Comparison of ENCODE assay signal across 12 cellular contexts in genomic region chr6:24891004-24891403, GRCh38. TPM values are rescaled to one million over a fixed set of nuclear protein-coding genes. Genes with fewer than 3 reads are reported as not detected.
DNase-seq lines count a peak whose midpoint lies in the region; ATAC-seq and TF ChIP-seq lines count a peak whose summit lies in the region.
"Had no signal": no experiment of that assay in that cellular context is flagged by ENCODE, and none has a peak within 500 bp of the region (broad histone marks: within the 10 kb centered on the region; RNA-seq: fewer than 3 reads in every experiment).

No MANE protein-coding gene starts in this region.

- H3K4me3 Mint-ChIP-seq in CD4-positive, CD25-positive, alpha-beta regulatory T cell = peak overlapping the region in 2 of 4 donors; percentile 24 to 34
- H3K4me3 Mint-ChIP-seq in nephron progenitor cell = no peak overlapping the region

- H3K27ac ChIP-seq in CD4-positive, CD25-positive, alpha-beta regulatory T cell (ENCODE audit: insufficient read depth, low read length, poor library complexity, severe bottlenecking) = peak overlapping the region; percentile 42
- peak overlapping the region; percentile 83 for H3K27ac ChIP-seq in OCI-LY7 (ENCODE audit: low read depth, low read length, poor library complexity, severe bottlenecking)
- H3K27ac ChIP-seq: thoracic aorta had no signal

- DNase-seq in CD4-positive, CD25-positive, alpha-beta regulatory T cell = no peak
- DNase-seq in OCI-LY7 (ENCODE audit: low spot score) (peak; percentile 80), myocyte (ENCODE audit: low read depth) (peak; percentile 57), nephron progenitor cell (no peak), NCI-H187 (lab: John Stamatoyannopoulos, UW) (no peak), CD1c-positive myeloid dendritic cell (ENCODE audit: extremely low spot score) (no peak)
- DNase-seq: cerebellar nuclear complex, Kasumi-1 had no signal

- H3K4me1 Mint-ChIP-seq in CD4-positive, CD25-positive, alpha-beta regulatory T cell = peaks cover 59 to 94% (median 74%) of the 10 kb centered on the region in 4 donors
- H3K4me1 Mint-ChIP-seq in nephron progenitor cell = peaks cover 20% of the 10 kb centered on the region

- H3K9me3 Mint-ChIP-seq in CD4-positive, CD25-positive, alpha-beta regulatory T cell = no peaks in the 10 kb centered on the region
- no peaks in the 10 kb centered on the region for H3K9me3 Mint-ChIP-seq in nephron progenitor cell

- H4K20me1 ChIP-seq in OCI-LY7 (ENCODE audit: insufficient read depth, low read length) = no peaks in the 10 kb centered on the region

- H3K27me3 Mint-ChIP-seq in CD4-positive, CD25-positive, alpha-beta regulatory T cell = no peaks in the 10 kb centered on the region
- H3K27me3 Mint-ChIP-seq in nephron progenitor cell (ENCODE audit: low read depth, poor library complexity) = peaks cover 10% of the 10 kb centered on the region

- peaks cover 32% of the 10 kb centered on the region for H3K36me3 ChIP-seq in CD4-positive, CD25-positive, alpha-beta regulatory T cell (ENCODE audit: control insufficient read depth, insufficient read depth, low read length)
- H3K36me3 ChIP-seq in OCI-LY7 (ENCODE audit: insufficient read depth, low read length) = no peaks in the 10 kb centered on the region
- H3K36me3 ChIP-seq: thoracic aorta had no signal

- POLR2A ChIA-PET in OCI-LY7 (lab: Charles Lee) = interaction anchor here (0.5 to 1.9 kb wide), 13 partner anchors 8 to 1324 kb away, joined by 3 to 13 read pairs (median 3); no protein-coding TSS in a partner anchor

- H3K79me2 ChIP-seq in OCI-LY7 (ENCODE audit: insufficient read depth, low read depth, low read length) = peaks cover 57% of the 10 kb centered on the region; the same call in 1 of the 2 replicates

- intact Hi-C loops in OCI-LY7 (cut with micrococcal nuclease; ENCODE audit: unreplicated experiment) = loop anchor here (2.0 kb wide), 1 partner anchor 18 kb away; no protein-coding TSS in a partner anchor

- H2AFZ ChIP-seq in OCI-LY7 (ENCODE audit: low read length) = no peak overlapping the region; the same call in 1 of the 2 replicates

- peak overlapping the region; percentile 66 for H3K4me2 ChIP-seq in OCI-LY7 (ENCODE audit: low read length)

- H3K4me3 ChIP-seq in CD4-positive, CD25-positive, alpha-beta regulatory T cell (ENCODE audit: low read depth, low read length) = peak overlapping the region; percentile 8
- H3K4me3 ChIP-seq in OCI-LY7 (ENCODE audit: low read depth, low read length, poor library complexity, severe bottlenecking) = peak overlapping the region; percentile 8
- H3K4me3 ChIP-seq: thoracic aorta had no signal

- no peaks in the 10 kb centered on the region for H3K9me3 ChIP-seq in CD4-positive, CD25-positive, alpha-beta regulatory T cell (ENCODE audit: control insufficient read depth in 2 of 2, low read length in 2 of 2)
- no peaks in the 10 kb centered on the region for H3K9me3 ChIP-seq in OCI-LY7 (ENCODE audit: low read length)
- H3K9me3 ChIP-seq: thoracic aorta had no signal

- no peak for TF ChIP-seq CTCF in OCI-LY7 (conservative IDR thresholded peaks at IDR 0.05; ENCODE audit: low read length)
- TF ChIP-seq CTCF in nephron progenitor cell (IDR thresholded peaks at IDR 0.05) = no peak

- no peaks in the 10 kb centered on the region for H3K27me3 ChIP-seq in CD4-positive, CD25-positive, alpha-beta regulatory T cell (ENCODE audit: control insufficient read depth, insufficient read depth, low read length)

- H3K36me3 Mint-ChIP-seq in CD4-positive, CD25-positive, alpha-beta regulatory T cell = peaks cover 49% of the 10 kb centered on the region
- H3K36me3 Mint-ChIP-seq in nephron progenitor cell (ENCODE audit: low read depth) = no peaks in the 10 kb centered on the region

- CTCF ChIA-PET in OCI-LY7 (lab: Charles Lee; ENCODE audit: unreplicated experiment) = interaction anchor here (1.0 to 1.2 kb wide), 2 partner anchors 30 to 101 kb away, joined by 3 read pairs; no protein-coding TSS in a partner anchor

- BruUV-seq in OCI-LY7 (replicated peaks; lab: Mats Ljungman, UMichigan) = no TSS peak

- ATAC-seq in CD4-positive, CD25-positive, alpha-beta regulatory T cell (ENCODE audit: low read depth in 2 of 2) = no peak
- ATAC-seq in GM18517 (IDR thresholded peaks at IDR 0.05; ENCODE audit: unreplicated experiment) (peak; percentile 49), HG02870 (IDR thresholded peaks at IDR 0.05; ENCODE audit: unreplicated experiment) (no peak)

- H3K27ac Mint-ChIP-seq in CD4-positive, CD25-positive, alpha-beta regulatory T cell = peak overlapping the region; percentile 49 to 70 (median 61)
- no peak overlapping the region for H3K27ac Mint-ChIP-seq in nephron progenitor cell

- peaks cover 76% of the 10 kb centered on the region for H3K4me1 ChIP-seq in CD4-positive, CD25-positive, alpha-beta regulatory T cell (ENCODE audit: control insufficient read depth, insufficient read depth, low read length, poor library complexity, severe bottlenecking)
- H3K4me1 ChIP-seq in OCI-LY7 (ENCODE audit: insufficient read depth, low read length, poor library complexity, severe bottlenecking) = peaks cover 88% of the 10 kb centered on the region

- no peaks in the 10 kb centered on the region for H3K9me2 ChIP-seq in OCI-LY7 (ENCODE audit: insufficient read depth, low read length)

RNA-seq across cellular contexts. Expression of gene RIPOR2, which starts 44.8 kb away (rescaled TPM):
- 364 TPM for total RNA-seq in CD4-positive, CD25-positive, alpha-beta regulatory T cell
- 100 to 1,000 TPM; 320 to 435 (median 407) TPM for polyA plus RNA-seq in CD4-positive, CD25-positive, alpha-beta regulatory T cell
- total RNA-seq in OCI-LY7 (2014; rRNA removed; shearing (Covaris generic)) = 18.0 and 18.7 TPM in 2 replicates
- total RNA-seq in OCI-LY7 (2022) (28.5 and 28.9 TPM in 2 replicates), myocyte (28.6 and 50.0 TPM in 2 replicates)
- polyA plus RNA-seq in myocyte (2012) = 12.2 TPM
- total RNA-seq: endothelial cell of umbilical vein had no signal

Comparison
In these comparisons a context has a peak if more than half of its experiments do, and no peak if none do; other contexts are left out.
1. DNase-seq: peak in OCI-LY7 (single experiment) and myocyte (single experiment); none in CD4-positive, CD25-positive, alpha-beta regulatory T cell (0 of 3), nephron progenitor cell (single experiment), NCI-H187 (0 of 2) and CD1c-positive myeloid dendritic cell (single experiment).